12 cellular contexts compared by ENCODE assay signal in genomic region chr1:212482352-212483153, GRCh38. TPM values are rescaled to one million over a fixed set of nuclear protein-coding genes. Genes with fewer than 3 reads are reported as not detected.
DNase-seq lines count a peak whose midpoint lies in the region; TF ChIP-seq lines count a peak whose summit lies in the region.
"Had no signal": no experiment of that assay in that cellular context is flagged by ENCODE, and none has a peak within 500 bp of the region (broad histone marks: within the 10 kb centered on the region; RNA-seq: fewer than 3 reads in every experiment).

No MANE protein-coding gene starts in this region.

- no peaks in the 10 kb centered on the region for H3K27me3 ChIP-seq in BE2C

- TF ChIP-seq CTCF in type B pancreatic cell (conservative IDR thresholded peaks at IDR 0.05) = no peak
- no peak for TF ChIP-seq CTCF in BE2C (IDR thresholded peaks at IDR 0.05; ENCODE audit: low read depth, low read length)

- peaks cover 13% of the 10 kb centered on the region for H3K4me1 Mint-ChIP-seq in type B pancreatic cell (ENCODE audit: unreplicated experiment)

- no peak overlapping the region for H3K4me3 ChIP-seq in BE2C (ENCODE audit: low read depth, low read length)

- H3K4me1 ChIP-seq in BE2C = peaks cover 4% of the 10 kb centered on the region

- no peak overlapping the region for H3K4me3 Mint-ChIP-seq in type B pancreatic cell
- H3K4me3 Mint-ChIP-seq: activated naive CD8-positive, alpha-beta T cell treated with anti-CD3 and anti-CD28 coated beads, Interleukin-2, amount 50 U/mL, for 24 hours had no signal

- DNase-seq in HT-29 (ENCODE audit: low spot score) (peak; percentile 88), amniotic epithelial cell (ENCODE audit: low read depth) (peak; percentile 54), hepatic stellate cell (ENCODE audit: low spot score) (peak; percentile 60), type B pancreatic cell (ENCODE audit: extremely low spot score, unreplicated experiment) (no peak), HPDE6-E6E7 (ENCODE audit: extremely low spot score) (no peak), BE2C (no peak), NOMO-1 treated with dmso at 0.1 percent for 144 hours (lab: John Stamatoyannopoulos, UW; ENCODE audit: unreplicated experiment) (no peak)
- DNase-seq: activated naive CD8-positive, alpha-beta T cell treated with anti-CD3 and anti-CD28 coated beads, Interleukin-2, amount 50 U/mL, for 24 hours; Karpas-422; NCI-H226; stimulated activated CD4-positive, alpha-beta T cell treated with anti-CD3 and anti-CD28 coated beads, Interleukin-4, amount 100 ng/mL, for 4 hours; WERI-Rb-1 had no signal

- peaks cover 6% of the 10 kb centered on the region for H3K27me3 Mint-ChIP-seq in type B pancreatic cell

- no peaks in the 10 kb centered on the region for H3K36me3 Mint-ChIP-seq in type B pancreatic cell

- H3K9me3 Mint-ChIP-seq in type B pancreatic cell = no peaks in the 10 kb centered on the region
- H3K9me3 Mint-ChIP-seq: activated naive CD8-positive, alpha-beta T cell treated with anti-CD3 and anti-CD28 coated beads, Interleukin-2, amount 50 U/mL, for 24 hours had no signal

- H3K9me3 ChIP-seq in BE2C = no peaks in the 10 kb centered on the region

- H3K27ac Mint-ChIP-seq in type B pancreatic cell = peak overlapping the region; percentile 4
- H3K27ac Mint-ChIP-seq: activated naive CD8-positive, alpha-beta T cell treated with anti-CD3 and anti-CD28 coated beads, Interleukin-2, amount 50 U/mL, for 24 hours had no signal

- H3K36me3 ChIP-seq in BE2C = no peaks in the 10 kb centered on the region
- H3K36me3 ChIP-seq: WERI-Rb-1 had no signal

RNA-seq across cellular contexts. Expression of gene NENF, which starts 49.8 kb away (rescaled TPM):
- total RNA-seq in HT-29 (2014; rRNA removed; shearing (Covaris generic)) = 27.6 and 28.2 TPM in 2 replicates
- 48.9 and 53.7 TPM in 2 replicates for total RNA-seq in type B pancreatic cell (ENCODE audit: low replicate concordance)
- polyA plus RNA-seq in BE2C (2012; ENCODE audit: insufficient read depth, insufficient read length, low read depth) = 73.7 TPM

Comparison
In these comparisons a context has a peak if more than half of its experiments do, and no peak if none do; other contexts are left out.
1. DNase-seq: peak in HT-29 (single experiment), amniotic epithelial cell (single experiment) and hepatic stellate cell (single experiment); none in type B pancreatic cell (single experiment), HPDE6-E6E7 (single experiment), BE2C (single experiment) and NOMO-1 treated with dmso at 0.1 percent for 144 hours (single experiment).